Comparison of ENCODE assay signal across 29 cellular contexts in the genomic region with DNA sequence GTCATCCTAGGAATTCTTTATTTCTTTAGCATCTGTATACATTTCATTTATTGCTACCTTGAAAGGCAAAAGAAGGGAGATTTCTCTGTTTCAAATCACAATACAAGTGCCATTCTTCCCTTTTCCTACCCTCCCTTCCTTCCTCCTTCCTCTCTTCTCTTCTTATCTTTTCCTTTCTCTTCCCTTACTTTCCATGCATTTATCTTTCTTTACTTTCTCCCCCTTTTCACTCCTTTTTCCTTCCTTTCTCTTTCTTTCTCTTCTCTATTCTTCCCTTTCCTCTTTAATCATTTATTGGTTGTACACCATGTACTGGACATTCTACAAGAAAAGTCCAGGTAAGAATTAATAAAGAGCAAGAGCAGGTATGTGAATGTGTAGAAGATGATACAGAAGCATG.
"Had no signal": no experiment of that assay in that cellular context is flagged by ENCODE, and none has a peak within 500 bp of the region (broad histone marks: within the 10 kb centered on the region; RNA-seq: fewer than 3 reads in every experiment).

No MANE protein-coding gene starts in this region.

- H3K27ac ChIP-seq: adrenal gland, ascending aorta, body of pancreas, brain microvascular endothelial cell, breast epithelium, cardiac muscle cell had no signal

- H3K4me1 ChIP-seq: adrenal gland, ascending aorta, breast epithelium had no signal

- DNase-seq: activated effector memory CD4-positive, alpha-beta T cell treated with anti-CD3 and anti-CD28 coated beads, Interleukin-2, amount 50 U/mL, for 16 hours; activated effector memory CD4-positive, alpha-beta T cell treated with Interleukin-2 at 50 U/mL for 16 hours; activated gamma-delta T cell; activated gamma-delta T cell treated with Interleukin-2 at 50 U/mL for 16 hours; activated naive CD4-positive, alpha-beta T cell; activated naive CD4-positive, alpha-beta T cell treated with anti-CD3 and anti-CD28 coated beads for 36 hours; activated naive CD4-positive, alpha-beta T cell treated with anti-CD3 and anti-CD28 coated beads, Interleukin-2, amount 10 ng/mL, durations not matched to agents 7 days and 5 days; activated naive CD4-positive, alpha-beta T cell treated with anti-CD3 and anti-CD28 coated beads, Interleukin-2, amount 50 U/mL, for 16 hours; activated naive CD4-positive, alpha-beta T cell treated with Interleukin-2 at 50 U/mL for 16 hours; activated naive CD8-positive, alpha-beta T cell treated with anti-CD3 and anti-CD28 coated beads for 36 hours; activated naive CD8-positive, alpha-beta T cell treated with anti-CD3 and anti-CD28 coated beads, Interleukin-2, amount 10 ng/mL, durations not matched to agents 7 days and 5 days; activated naive CD8-positive, alpha-beta T cell treated with anti-CD3 and anti-CD28 coated beads, Interleukin-2, amount 50 U/mL, for 24 hours; activated T-cell treated with anti-CD3 and anti-CD28 coated beads, Interleukin-2, amount 50 U/mL, for 24 hours; activated T-cell treated with anti-CD3 and anti-CD28 coated beads, Interleukin-2, amount 50 U/mL, for 4 hours; activated T-cell treated with anti-CD3 and anti-CD28 coated beads, Interleukin-2, amount 50 U/mL, for 48 hours; activated T-cell treated with anti-CD3 and anti-CD28 coated beads, Interleukin-2, amount 50 U/mL, for 72 hours; adrenal gland; amniotic stem cell; amygdala; anterior cingulate cortex; aorta; body of pancreas; brain microvascular endothelial cell; caudate nucleus; central memory CD4-positive, alpha-beta T cell; cerebellar nuclear complex had no signal

- H3K9me3 ChIP-seq: adrenal gland, ascending aorta, body of pancreas, breast epithelium had no signal

- H3K4me3 ChIP-seq: adrenal gland, ascending aorta, body of pancreas, breast epithelium, cardiac muscle cell had no signal

- H3K36me3 ChIP-seq: adrenal gland, ascending aorta, brain microvascular endothelial cell, breast epithelium, cardiac muscle cell had no signal
